ENCODE assay signal across 8 cellular contexts in genomic region chr19:45526143-45526542, GRCh38. TPM values are rescaled to one million over a fixed set of nuclear protein-coding genes. Genes with fewer than 3 reads are reported as not detected.
A peak's percentile ranks its signal among the peaks of the same experiment; 100 is the strongest.
DNase-seq lines count a peak whose midpoint lies in the region; ATAC-seq, FAIRE-seq and TF ChIP-seq lines count a peak whose summit lies in the region.

No MANE protein-coding gene starts in this region.

- peaks cover 52% of the 10 kb centered on the region for H3K36me3 Mint-ChIP-seq in GM23338 (ENCODE audit: low read depth)

- peaks cover 0 to under 1% (median 0%) of the 10 kb centered on the region in 12 donors for H3K9me3 ChIP-seq in heart left ventricle
- H3K9me3 ChIP-seq in small intestine (ENCODE audit: control insufficient read depth, low read depth): no peaks in the 10 kb centered on the region

- peaks cover 20% of the 10 kb centered on the region for H3K36me3 ChIP-seq in GM23338 (ENCODE audit: insufficient read depth)
- peaks cover 0 to 67% (median 51%) of the 10 kb centered on the region in 9 donors for H3K36me3 ChIP-seq in heart left ventricle
- peaks cover 13 to 33% of the 10 kb centered on the region in 2 donors for H3K36me3 ChIP-seq in small intestine (ENCODE audit: control insufficient read depth in 2 of 2, insufficient read depth in 2 of 2, low read length in 2 of 2)

- intact Hi-C loops in heart left ventricle (cut with DNase I): loop anchor here in 5 of 10 donors (5.0 to 10.0 kb wide), 4 partner anchors 36 to 116 kb away; no protein-coding TSS in a partner anchor

- peaks cover 18% of the 10 kb centered on the region for H3K4me1 Mint-ChIP-seq in GM23338

- TF ChIP-seq CTCF in 22Rv1 (IDR thresholded peaks at IDR 0.05) (no peak), GM23338 (conservative IDR thresholded peaks at IDR 0.05; ENCODE audit: low read depth in 2 of 2) (no peak), heart left ventricle (IDR thresholded peaks at IDR 0.05) (no peak)

- H3K4me2 ChIP-seq in GM23338: no peak overlapping the region

- 67 to 72% (median 68%) methylated on average over 9 of the region's 9 CpGs for WGBS in heart left ventricle, 4 donors
- WGBS in small intestine, 3 donors: 69 to 76% (median 76%) methylated on average over 9 of the region's 9 CpGs

- H3K79me2 ChIP-seq in GM23338 (replicated peaks; ENCODE audit: insufficient read depth): no peaks in the 10 kb centered on the region

- no peak for TF ChIP-seq POLR2A in heart left ventricle (IDR thresholded peaks at IDR 0.05)

- no peaks in the 10 kb centered on the region for H3K9me2 ChIP-seq in GM23338 (ENCODE audit: insufficient read depth)

- peaks cover 32% of the 10 kb centered on the region for H3F3A ChIP-seq in GM23338 (replicated peaks; ENCODE audit: low read depth)

- peaks cover 19% of the 10 kb centered on the region for H3K27me3 ChIP-seq in GM23338 (ENCODE audit: insufficient read depth)
- peaks cover 0 to 3% (median 0%) of the 10 kb centered on the region in 9 donors for H3K27me3 ChIP-seq in heart left ventricle
- no peaks in the 10 kb centered on the region for H3K27me3 ChIP-seq in small intestine (ENCODE audit: control insufficient read depth in 2 of 2, insufficient read depth in 2 of 2, low read length in 2 of 2)

- H3K4me1 ChIP-seq in GM23338 (ENCODE audit: insufficient read depth) (peaks cover 10% of the 10 kb centered on the region), heart left ventricle (peaks cover 6 to 46% (median 17%) of the 10 kb centered on the region in 12 donors), small intestine (ENCODE audit: control insufficient read depth in 2 of 2, insufficient read depth in 1 of 2, low read depth in 1 of 2, low read length in 1 of 2) (no peaks in the 10 kb centered on the region)

- H2AFZ ChIP-seq in GM23338: no peak overlapping the region

- H3K9me3 Mint-ChIP-seq in GM23338: peaks cover 2% of the 10 kb centered on the region; the same call in 2 of the 3 replicates

- peak overlapping the region; percentile 42 for H3K27ac ChIP-seq in 22Rv1
- H3K27ac ChIP-seq in GM23338 (ENCODE audit: low read depth): peak overlapping the region; percentile 67; the same call in 1 of the 2 replicates
- peak overlapping the region in 4 of 12 donors; percentile 18 to 74 (median 28) for H3K27ac ChIP-seq in heart left ventricle
- no peak overlapping the region for H3K27ac ChIP-seq in small intestine (ENCODE audit: low read depth in 1 of 2, low read length in 1 of 2)

- peaks cover 35% of the 10 kb centered on the region for H3K27me3 Mint-ChIP-seq in GM23338 (ENCODE audit: insufficient read depth, low read depth, poor library complexity)

- peak overlapping the region; percentile 72 for H3K27ac Mint-ChIP-seq in GM23338

- peak; percentile 97 for DNase-seq in GM23338 (ENCODE audit: low spot score)
- DNase-seq in SK-N-DZ (ENCODE audit: low spot score): peak; percentile 76
- DNase-seq in heart left ventricle: peak; percentile 72 to 82 (median 80)
- peak; percentile 80 for DNase-seq in small intestine
- DNase-seq in HPDE6-E6E7 (ENCODE audit: extremely low spot score): no peak

- no peak for FAIRE-seq in small intestine (lab: Jason Lieb, UNC)

- H3K4me3 ChIP-seq in GM23338 (no peak overlapping the region), heart left ventricle (no peak overlapping the region), small intestine (ENCODE audit: low read depth in 1 of 2, low read length in 2 of 2) (no peak overlapping the region)

- H3K4me3 Mint-ChIP-seq in GM23338: no peak overlapping the region; the same call in 2 of the 3 replicates

- peak; percentile 43 for ATAC-seq in GM23338
- ATAC-seq in heart left ventricle: peak in 3 of 4 donors; percentile 36 to 56 (median 49)
- no peak for ATAC-seq in HG03175 (IDR thresholded peaks at IDR 0.05; ENCODE audit: unreplicated experiment)
- ATAC-seq in HG02571 (IDR thresholded peaks at IDR 0.05; ENCODE audit: unreplicated experiment): no peak

- peaks cover 23% of the 10 kb centered on the region for H4K20me1 ChIP-seq in GM23338 (replicated peaks; ENCODE audit: insufficient read depth)

TF ChIP-seq in GM23338, 12 proteins besides CTCF, POLR2A, EP300 and RAD21:
- TF ChIP-seq ZNF331 (CRISPR knock-in tag; IDR thresholded peaks at IDR 0.05; ENCODE audit: low read depth) (no peak), EZH2phosphoT487 (IDR thresholded peaks at IDR 0.05; ENCODE audit: unreplicated experiment) (no peak)

RNA-seq across cellular contexts. Expression of gene VASP, which starts 18.9 kb away (rescaled TPM):
- 146 and 147 TPM in 2 replicates for total RNA-seq in GM23338 (2014; rRNA removed; shearing (Covaris generic))
- polyA plus RNA-seq in GM23338 (2016; fragmentation: Nextera tagmentation; extraction: Ambion mirVana): 60.3 and 68.3 TPM in 2 replicates
- polyA plus RNA-seq in SK-N-DZ (2014; cell fraction: cytosol; rRNA removed): 20.3 and 20.6 TPM in 2 replicates
- polyA plus RNA-seq in SK-N-DZ (2014; cell fraction: nucleus; rRNA removed): 12.5 and 15.2 TPM in 2 replicates
- 100 to 1,000 TPM in 1 of 9 donors, 10 to 100 TPM in 8; 31.2 to 106 (median 46.8) TPM for total RNA-seq in heart left ventricle
- 10 to 100 TPM; 50.9 to 74.9 TPM for polyA plus RNA-seq in heart left ventricle
- polyA plus RNA-seq in small intestine: 100 to 1,000 TPM in 2 of 3 donors, 10 to 100 TPM in 1; 93.2 to 132 (median 128) TPM

RNA-seq across cellular contexts. Expression of gene PPM1N, which starts 27.9 kb away (rescaled TPM):
- 9.6 and 15.2 TPM in 2 replicates for total RNA-seq in GM23338 (2014; rRNA removed; shearing (Covaris generic))
- polyA plus RNA-seq in GM23338 (2016; fragmentation: Nextera tagmentation; extraction: Ambion mirVana) (25.1 and 30.1 TPM in 2 replicates), heart left ventricle (under 1 TPM; 0.23 to 0.78 TPM), small intestine (1 to 10 TPM; 1.3 to 1.9 (median 1.8) TPM)
- 7.6 and 9.1 TPM in 2 replicates for polyA plus RNA-seq in SK-N-DZ (2014; cell fraction: cytosol; rRNA removed)
- polyA plus RNA-seq in SK-N-DZ (2014; cell fraction: nucleus; rRNA removed): 13.0 and 15.0 TPM in 2 replicates
- 1 to 10 TPM in 1 of 9 donors, under 1 TPM in 3, not detected in 5; 0.56 to 2.7 (median 0.65) TPM for total RNA-seq in heart left ventricle

RNA-seq across cellular contexts. Expression of gene RTN2, which starts 29.3 kb away (rescaled TPM):
- total RNA-seq in GM23338 (2014; rRNA removed; shearing (Covaris generic)): 22.8 and 32.1 TPM in 2 replicates
- 7.0 and 8.6 TPM in 2 replicates for polyA plus RNA-seq in GM23338 (2016; fragmentation: Nextera tagmentation; extraction: Ambion mirVana)
- polyA plus RNA-seq in SK-N-DZ (2014; cell fraction: cytosol; rRNA removed): 35.2 and 50.4 TPM in 2 replicates
- polyA plus RNA-seq in SK-N-DZ (2014; cell fraction: nucleus; rRNA removed): 33.0 and 40.4 TPM in 2 replicates
- 10 to 100 TPM; 12.9 to 33.0 (median 26.9) TPM for total RNA-seq in heart left ventricle
- polyA plus RNA-seq in heart left ventricle: 10 to 100 TPM; 12.1 to 14.2 TPM
- 1 to 10 TPM; 1.6 to 9.1 (median 1.9) TPM for polyA plus RNA-seq in small intestine

RNA-seq across cellular contexts. Expression of gene FOSB, which starts 58.3 kb away (rescaled TPM):
- total RNA-seq in GM23338 (2014; rRNA removed; shearing (Covaris generic)): 0.89 and 1.9 TPM in 2 replicates
- polyA plus RNA-seq in GM23338 (2016; fragmentation: Nextera tagmentation; extraction: Ambion mirVana) (0.55 and 0.77 TPM in 2 replicates), heart left ventricle (1 to 10 TPM; 1.4 to 8.0 TPM), small intestine (10 to 100 TPM in 1 of 3 donors, 1 to 10 TPM in 1, under 1 TPM in 1; 0.89 to 19.0 (median 2.2) TPM)
- not detected in 2 replicates for polyA plus RNA-seq in SK-N-DZ (2014; cell fraction: cytosol; rRNA removed)
- polyA plus RNA-seq in SK-N-DZ (2014; cell fraction: nucleus; rRNA removed): not detected in 2 replicates
- 100 to 1,000 TPM in 1 of 9 donors, 10 to 100 TPM in 1, 1 to 10 TPM in 4, under 1 TPM in 3; 0.23 to 107 (median 1.1) TPM for total RNA-seq in heart left ventricle

RNA-seq across cellular contexts. Expression of gene OPA3, which starts 58.5 kb away (rescaled TPM):
- 13.5 and 14.5 TPM in 2 replicates for total RNA-seq in GM23338 (2014; rRNA removed; shearing (Covaris generic))
- 9.1 and 11.5 TPM in 2 replicates for polyA plus RNA-seq in GM23338 (2016; fragmentation: Nextera tagmentation; extraction: Ambion mirVana)
- polyA plus RNA-seq in SK-N-DZ (2014; cell fraction: cytosol; rRNA removed): 5.4 and 8.4 TPM in 2 replicates
- polyA plus RNA-seq in SK-N-DZ (2014; cell fraction: nucleus; rRNA removed): 1.9 and 4.6 TPM in 2 replicates
- total RNA-seq in heart left ventricle: 10 to 100 TPM; 21.3 to 30.4 (median 22.5) TPM
- polyA plus RNA-seq in heart left ventricle: 10 to 100 TPM; 13.1 to 22.3 TPM
- 1 to 10 TPM; 4.5 to 7.9 (median 4.9) TPM for polyA plus RNA-seq in small intestine

Comparison
In these comparisons a context has a peak if more than half of its experiments do, and no peak if none do; other contexts are left out.
1. H3K27ac ChIP-seq: peak in 22Rv1 (single experiment) and GM23338 (single experiment); none in small intestine (0 of 2).
2. ATAC-seq: peak in GM23338 (single experiment) and heart left ventricle (3 of 4); none in HG03175 (single experiment) and HG02571 (single experiment).